ENCODE assay signal across 20 cellular contexts in the genomic region with DNA sequence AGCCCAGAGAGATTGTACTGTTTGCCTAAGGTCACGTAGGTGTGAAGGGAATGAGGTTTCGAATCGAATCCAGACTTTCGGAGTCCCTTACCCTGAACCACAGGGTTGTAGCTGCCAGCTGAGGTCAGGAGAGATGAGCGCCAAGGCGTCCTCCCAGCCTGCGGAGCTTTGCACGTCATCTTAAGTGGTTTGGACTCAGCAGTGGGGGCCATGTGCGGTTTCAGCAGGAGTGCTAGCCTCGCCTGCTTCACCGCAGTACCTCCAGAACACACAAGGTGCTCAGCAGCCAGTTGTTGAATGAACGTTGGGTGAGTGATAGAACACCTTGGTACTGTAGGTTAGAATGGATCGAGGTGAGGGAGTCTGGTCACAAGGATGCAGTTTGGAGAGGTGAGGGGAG.
DNase-seq lines count a peak whose midpoint lies in the region; ATAC-seq and TF ChIP-seq lines count a peak whose summit lies in the region.
"Had no signal": no experiment of that assay in that cellular context is flagged by ENCODE, and none has a peak within 500 bp of the region (broad histone marks: within the 10 kb centered on the region; RNA-seq: fewer than 3 reads in every experiment).

No MANE protein-coding gene starts in this region.

- H3K27me3 Mint-ChIP-seq in H9 (ENCODE audit: low read depth): no peaks in the 10 kb centered on the region
- H3K27me3 Mint-ChIP-seq: activated naive CD8-positive, alpha-beta T cell treated with anti-CD3 and anti-CD28 coated beads for 36 hours had no signal

- H3K36me3 ChIP-seq in BLaER1 treated with 17β-estradiol and CSF1 and Interleukin-3, amounts not matched to agents 10 nM and 100 nM: peaks cover 56 to 82% (median 69%) of the 10 kb centered on the region in 11 experiments
- H3K36me3 ChIP-seq in gastroesophageal sphincter (peaks cover 0 to 42% of the 10 kb centered on the region in 2 donors), sigmoid colon (peaks cover 3 to 7% (median 6%) of the 10 kb centered on the region in 4 donors)
- H3K36me3 ChIP-seq: colonic mucosa, ovary had no signal

- no peak overlapping the region for H3K18ac ChIP-seq in H9 (ENCODE audit: insufficient read length, low read depth, low read length)

- peak overlapping the region in 9 of 11 experiments; percentile 11 to 91 (median 80); a peak in 13 of 22 replicates for H3K27ac ChIP-seq in BLaER1 treated with 17β-estradiol and CSF1 and Interleukin-3, amounts not matched to agents 10 nM and 100 nM
- no peak overlapping the region for H3K27ac ChIP-seq in H9 (ENCODE audit: insufficient read length, low read depth, low read length)
- peak overlapping the region in 3 of 4 donors; percentile 82 to 89 (median 89) for H3K27ac ChIP-seq in gastroesophageal sphincter
- peak overlapping the region in 3 of 4 donors; percentile 87 to 96 (median 94) for H3K27ac ChIP-seq in sigmoid colon
- H3K27ac ChIP-seq: colonic mucosa, ovary, SJSA1 had no signal

- H2BK12ac ChIP-seq in H9 (ENCODE audit: insufficient read length, low read depth, low read length): no peak overlapping the region

- H4K5ac ChIP-seq in H9 (ENCODE audit: insufficient read length, low read depth, low read length): no peak overlapping the region

- H2AFZ ChIP-seq in H9 (ENCODE audit: low read length): no peak overlapping the region
- H2AFZ ChIP-seq: GM23338 had no signal

- H3K27ac Mint-ChIP-seq in H9: peak overlapping the region in 2 of 3 experiments; percentile 35 to 52; a peak in 3 of 7 replicates
- H3K27ac Mint-ChIP-seq: activated naive CD8-positive, alpha-beta T cell treated with anti-CD3 and anti-CD28 coated beads for 36 hours; GM23338 had no signal

- H3K4me3 ChIP-seq in BLaER1 treated with 17β-estradiol and CSF1 and Interleukin-3, amounts not matched to agents 10 nM and 100 nM: no peak overlapping the region
- H3K4me3 ChIP-seq in gastroesophageal sphincter (no peak overlapping the region), sigmoid colon (no peak overlapping the region)
- H3K4me3 ChIP-seq: colonic mucosa, GM23338, ovary, SJSA1, upper lobe of left lung had no signal

- no peak overlapping the region for H4K91ac ChIP-seq in H9 (ENCODE audit: insufficient read length, low read depth, low read length)

- no peak overlapping the region for H2BK15ac ChIP-seq in H9 (ENCODE audit: low read depth, low read length)

- no peak overlapping the region for H3K4me3 Mint-ChIP-seq in H9
- H3K4me3 Mint-ChIP-seq: activated naive CD8-positive, alpha-beta T cell treated with anti-CD3 and anti-CD28 coated beads for 36 hours; GM23338 had no signal

- H2BK5ac ChIP-seq in H9 (ENCODE audit: insufficient read length, low read length): no peak overlapping the region

- intact Hi-C loops in sigmoid colon (cut with DNase I): loop anchor here (5.0 kb wide), 1 partner anchor 175 kb away; a partner anchor contains a TSS

- H3K14ac ChIP-seq in H9 (ENCODE audit: insufficient read depth, low read length): no peak overlapping the region; the same call in 1 of the 2 replicates

- no peak overlapping the region for H2BK120ac ChIP-seq in H9 (ENCODE audit: low read depth, low read length, poor library complexity, severe bottlenecking)

- peaks cover 76 to 100% (median 83%) of the 10 kb centered on the region in 10 experiments for H3K4me1 ChIP-seq in BLaER1 treated with 17β-estradiol and CSF1 and Interleukin-3, amounts not matched to agents 10 nM and 100 nM
- H3K4me1 ChIP-seq in H9 (ENCODE audit: insufficient read depth, low read length): no peaks in the 10 kb centered on the region; the same call in 1 of the 2 replicates
- peaks cover 10 to 93% (median 46%) of the 10 kb centered on the region in 3 donors for H3K4me1 ChIP-seq in gastroesophageal sphincter
- peaks cover 0 to 100% (median 91%) of the 10 kb centered on the region in 4 donors for H3K4me1 ChIP-seq in sigmoid colon
- H3K4me1 ChIP-seq: colonic mucosa had no signal

- peaks cover 4 to 20% of the 10 kb centered on the region in 2 experiments for H3K4me1 Mint-ChIP-seq in H9
- H3K4me1 Mint-ChIP-seq: activated naive CD8-positive, alpha-beta T cell treated with anti-CD3 and anti-CD28 coated beads for 36 hours had no signal

- H3K23me2 ChIP-seq in H9 (ENCODE audit: insufficient read length, low read depth, low read length, poor library complexity, severe bottlenecking): no peaks in the 10 kb centered on the region

- DNase-seq in H9: no peak
- peak; percentile 92 for DNase-seq in sigmoid colon
- no peak for DNase-seq in globus pallidus (ENCODE audit: low spot score)
- DNase-seq in KG1 (lab: John Stamatoyannopoulos, UW): no peak
- DNase-seq: activated CD4-positive, CD25-positive, alpha-beta regulatory T cell; activated naive CD8-positive, alpha-beta T cell treated with anti-CD3 and anti-CD28 coated beads for 36 hours; colonic mucosa; DMS79 treated with DMSO at 0.1 percent for 48 hours; NCI-H1105; NCI-H2081; NK-92 treated with Interleukin-12 subunit alpha and Interleukin-12 subunit beta, amount 100 ng/mL, for 24 hours; ovary; stimulated activated naive CD4-positive, alpha-beta T cell; upper lobe of left lung had no signal

- H3K9me3 Mint-ChIP-seq in H9: no peaks in the 10 kb centered on the region
- H3K9me3 Mint-ChIP-seq: activated naive CD8-positive, alpha-beta T cell treated with anti-CD3 and anti-CD28 coated beads for 36 hours; GM23338 had no signal

- H2BK20ac ChIP-seq in H9 (ENCODE audit: low read depth, low read length, poor library complexity, severe bottlenecking): no peak overlapping the region

- no peaks in the 10 kb centered on the region for H3K79me1 ChIP-seq in H9 (ENCODE audit: insufficient read depth, low read depth, low read length, poor library complexity, severe bottlenecking)

- peaks cover 0 to 13% (median 13%) of the 10 kb centered on the region in 3 experiments; a peak in 6 of 7 replicates for H3K36me3 Mint-ChIP-seq in H9 (ENCODE audit: insufficient read depth in 1 of 3, low read depth in 3 of 3)

- no peak for TF ChIP-seq EP300 in gastroesophageal sphincter (IDR thresholded peaks at IDR 0.05)
- TF ChIP-seq EP300 in sigmoid colon (IDR thresholded peaks at IDR 0.05): peak in 3 of 4 donors; percentile 33 to 90 (median 74)

- TF ChIP-seq CTCF in H9 (conservative IDR thresholded peaks at IDR 0.05) (no peak), gastroesophageal sphincter (IDR thresholded peaks at IDR 0.05) (no peak), sigmoid colon (IDR thresholded peaks at IDR 0.05) (peak in 1 of 4 experiments; percentile 39)

- H2AK5ac ChIP-seq in H9 (ENCODE audit: insufficient read length, low read length): no peak overlapping the region

- H3K4ac ChIP-seq in H9 (ENCODE audit: low read depth, low read length): no peak overlapping the region

- peak overlapping the region in 7 of 11 experiments; percentile 22 to 69 (median 60); a peak in 6 of 22 replicates for H3K9ac ChIP-seq in BLaER1 treated with 17β-estradiol and CSF1 and Interleukin-3, amounts not matched to agents 10 nM and 100 nM
- H3K9ac ChIP-seq in H9 (ENCODE audit: extremely low read depth, insufficient read length, low read length): no peak overlapping the region

- H4K20me1 ChIP-seq in BLaER1 treated with 17β-estradiol and CSF1 and Interleukin-3, amounts not matched to agents 10 nM and 100 nM: peaks cover 100% of the 10 kb centered on the region in 11 experiments
- no peaks in the 10 kb centered on the region for H4K20me1 ChIP-seq in H9 (ENCODE audit: control insufficient read depth, insufficient read depth, insufficient read length)

- H3K27me3 ChIP-seq in BLaER1 treated with 17β-estradiol and CSF1 and Interleukin-3, amounts not matched to agents 10 nM and 100 nM: no peaks in the 10 kb centered on the region
- no peaks in the 10 kb centered on the region for H3K27me3 ChIP-seq in H9 (ENCODE audit: insufficient read depth, low read length)
- no peaks in the 10 kb centered on the region for H3K27me3 ChIP-seq in gastroesophageal sphincter
- H3K27me3 ChIP-seq in sigmoid colon: no peaks in the 10 kb centered on the region
- H3K27me3 ChIP-seq: colonic mucosa, ovary, SJSA1, upper lobe of left lung had no signal

- TF ChIP-seq POLR2A in gastroesophageal sphincter (IDR thresholded peaks at IDR 0.05) (no peak), sigmoid colon (IDR thresholded peaks at IDR 0.05) (no peak)

- no peak overlapping the region for H3K23ac ChIP-seq in H9 (ENCODE audit: insufficient read length, low read depth, low read length)

- ATAC-seq in gastroesophageal sphincter (no peak), GM21367 (IDR thresholded peaks at IDR 0.05; ENCODE audit: unreplicated experiment) (no peak)
- ATAC-seq: GM23338, Panc1 had no signal

- no CpG with 5 or more reads among the region's 13 CpGs for WGBS in H9 (ENCODE audit: extremely low coverage, insufficient read length, low lambda C conversion rate)
- 92 to 100% methylated on average over 2 to 11 of the region's 13 CpGs for WGBS in gastroesophageal sphincter (ENCODE audit: low coverage in 1 of 2), 2 donors
- 89% methylated on average over 13 of the region's 13 CpGs for WGBS in sigmoid colon, 2 donors

- H3K9me3 ChIP-seq in BLaER1 treated with 17β-estradiol and CSF1 and Interleukin-3, amounts not matched to agents 10 nM and 100 nM (replicated peaks in 1 of 11): peaks cover 0 to 9% (median under 1%) of the 10 kb centered on the region in 11 experiments; a peak in 7 of 22 replicates
- no peaks in the 10 kb centered on the region for H3K9me3 ChIP-seq in H9 (ENCODE audit: control insufficient read depth, low read depth, low read length)
- H3K9me3 ChIP-seq in gastroesophageal sphincter: no peaks in the 10 kb centered on the region
- H3K9me3 ChIP-seq in sigmoid colon: no peaks in the 10 kb centered on the region
- H3K9me3 ChIP-seq: colonic mucosa, ovary, SJSA1, upper lobe of left lung had no signal

- peak overlapping the region; percentile 34 to 99 (median 97); a peak in 20 of 22 replicates for H3K4me2 ChIP-seq in BLaER1 treated with 17β-estradiol and CSF1 and Interleukin-3, amounts not matched to agents 10 nM and 100 nM
- no peak overlapping the region for H3K4me2 ChIP-seq in H9 (ENCODE audit: insufficient read depth, insufficient read length, low read length)
- H3K4me2 ChIP-seq: GM23338 had no signal

- no peak overlapping the region for H3K56ac ChIP-seq in H9 (ENCODE audit: insufficient read length, low read depth, low read length)

- H3K79me2 ChIP-seq in H9 (ENCODE audit: insufficient read depth, low read length): no peaks in the 10 kb centered on the region

- no peak overlapping the region for H3T11ph ChIP-seq in H9 (ENCODE audit: low read length)

- no peak overlapping the region for H4K8ac ChIP-seq in H9 (replicated peaks; ENCODE audit: insufficient read length, low read depth, low read length)
